12 cellular contexts compared by ENCODE assay signal in the genomic region with DNA sequence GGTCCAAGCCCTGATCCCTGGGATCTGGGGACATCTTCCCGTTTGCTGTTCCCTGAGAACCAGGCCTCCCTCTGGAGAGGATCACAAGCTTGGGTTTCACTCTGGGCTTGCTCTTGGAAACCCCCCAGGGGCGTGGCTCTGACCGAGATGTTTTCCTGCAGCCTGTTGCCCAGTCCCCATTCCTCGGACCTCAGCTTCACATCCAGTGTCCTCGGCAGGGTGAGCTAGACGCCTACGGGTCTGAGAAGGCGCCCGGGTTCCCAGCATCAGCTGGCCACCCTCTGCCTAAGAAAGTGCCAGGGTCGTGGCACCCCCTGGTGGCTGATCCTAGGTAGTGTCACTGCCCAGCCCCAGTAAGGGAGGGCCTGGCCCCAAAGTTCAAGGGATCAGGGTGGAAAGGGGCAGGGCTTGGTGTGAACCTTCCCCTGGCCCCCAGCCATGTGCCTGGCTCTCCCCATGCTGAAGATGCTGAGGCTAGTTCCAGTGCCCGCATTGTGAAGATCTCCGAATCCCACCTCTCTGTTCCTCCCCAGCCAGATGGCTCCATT. TPM values are rescaled to one million over a fixed set of nuclear protein-coding genes. Genes with fewer than 3 reads are reported as not detected.
"Had no signal": no experiment of that assay in that cellular context is flagged by ENCODE, and none has a peak within 500 bp of the region (broad histone marks: within the 10 kb centered on the region; RNA-seq: fewer than 3 reads in every experiment).

No MANE protein-coding gene starts in this region.

RNA-seq across cellular contexts. Expression of a gene that starts 4.0 kb away (rescaled TPM):
- total RNA-seq: activated CD4-positive, alpha-beta memory T cell treated with anti-CD3 and anti-CD28 coated beads for 36 hours; activated CD4-positive, alpha-beta T cell treated with anti-CD3 and anti-CD28 coated beads for 36 hours; activated T-cell treated with anti-CD3 and anti-CD28 coated beads, Interleukin-2, amount 50 U/mL, for 4 hours; endothelial cell of umbilical vein; left colon; mammary epithelial cell; mononuclear cell; naive thymus-derived CD4-positive, alpha-beta T cell; omental fat pad; T-helper 17 cell had no signal
- polyA plus RNA-seq: adrenal gland; endothelial cell of umbilical vein; mammary epithelial cell; naive thymus-derived CD4-positive, alpha-beta T cell; thymus had no signal
